Comparison of ENCODE assay signal across 21 cellular contexts in the genomic region with DNA sequence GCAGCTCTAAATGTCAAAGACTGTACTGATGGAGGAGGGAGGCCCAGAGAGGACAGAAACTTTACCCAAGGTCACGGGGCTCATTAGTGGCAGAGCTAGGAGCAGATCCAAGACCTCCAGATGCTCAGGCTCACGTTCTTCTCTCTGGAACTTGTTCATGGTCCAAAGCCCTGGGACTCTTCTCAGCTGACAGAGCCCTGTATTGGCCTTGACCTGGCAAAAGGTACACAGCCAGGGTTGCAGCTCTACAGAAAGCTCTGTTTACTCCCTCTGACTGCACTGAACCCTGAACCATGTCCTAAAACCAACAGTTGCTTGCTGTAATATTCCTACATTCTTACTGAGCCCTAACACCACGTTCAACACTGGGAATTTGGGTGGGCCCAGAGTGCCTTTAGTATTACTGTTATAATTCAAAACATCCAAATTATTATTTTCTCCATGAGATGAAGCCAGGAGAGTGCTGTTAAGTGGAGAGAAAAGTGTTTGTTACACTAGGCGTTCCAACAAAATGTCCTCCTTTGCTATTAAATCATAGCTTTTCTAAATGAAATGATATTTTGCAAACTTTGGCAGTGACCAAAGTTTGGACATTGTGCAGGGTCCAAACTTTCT.
A peak's percentile ranks its signal among the peaks of the same experiment; 100 is the strongest.
DNase-seq lines count a peak whose midpoint lies in the region; ATAC-seq and TF ChIP-seq lines count a peak whose summit lies in the region.
"Had no signal": no experiment of that assay in that cellular context is flagged by ENCODE, and none has a peak within 500 bp of the region (broad histone marks: within the 10 kb centered on the region; RNA-seq: fewer than 3 reads in every experiment).

No MANE protein-coding gene starts in this region.

- H3K4me1 ChIP-seq in DND-41 (ENCODE audit: insufficient read depth, low read length) = no peaks in the 10 kb centered on the region
- H3K4me1 ChIP-seq in subcutaneous abdominal adipose tissue (ENCODE audit: control insufficient read depth in 5 of 5, insufficient read depth in 5 of 5, low read length in 5 of 5) = peaks cover 3 to 45% (median 35%) of the 10 kb centered on the region in 5 donors

- H3K27me3 ChIP-seq in DND-41 (ENCODE audit: insufficient read depth, low read length, poor library complexity) (no peaks in the 10 kb centered on the region), subcutaneous abdominal adipose tissue (ENCODE audit: control insufficient read depth in 5 of 5, insufficient read depth in 4 of 5, low read length in 5 of 5) (no peaks in the 10 kb centered on the region)

- no peaks in the 10 kb centered on the region for H3K79me2 ChIP-seq in DND-41 (ENCODE audit: insufficient read depth, low read length)

- H4K20me1 ChIP-seq in DND-41 (ENCODE audit: insufficient read depth, low read length) = no peaks in the 10 kb centered on the region

- H3K4me3 ChIP-seq in DND-41 (ENCODE audit: low read depth in 1 of 2, low read length in 2 of 2) (no peak overlapping the region), lower leg skin (ENCODE audit: low read depth, poor library complexity, severe bottlenecking) (no peak overlapping the region), subcutaneous abdominal adipose tissue (ENCODE audit: low read depth in 1 of 5, low read length in 5 of 5) (no peak overlapping the region)
- H3K4me3 ChIP-seq: lung had no signal

- H3K27ac ChIP-seq in DND-41 (ENCODE audit: low read length) = no peak overlapping the region
- H3K27ac ChIP-seq in subcutaneous abdominal adipose tissue (ENCODE audit: low read depth, low read length) = peak overlapping the region; percentile 64

- H3K36me3 ChIP-seq in DND-41 (ENCODE audit: insufficient read depth, low read length) = no peaks in the 10 kb centered on the region
- H3K36me3 ChIP-seq in subcutaneous abdominal adipose tissue (ENCODE audit: control insufficient read depth in 5 of 5, insufficient read depth in 5 of 5, low read length in 5 of 5) = no peaks in the 10 kb centered on the region

- ATAC-seq in DND-41 (ENCODE audit: insufficient read depth, low read depth) (no peak), HG02642 (IDR thresholded peaks at IDR 0.05; ENCODE audit: poor library complexity, unreplicated experiment) (no peak)
- ATAC-seq: activated CD8-positive, alpha-beta T cell treated with anti-CD3 and anti-CD28 coated beads for 36 hours; stimulated activated effector memory CD8-positive, alpha-beta T cell treated with anti-CD3 and anti-CD28 coated beads, Interleukin-12 subunit alpha, Interleukin-12 subunit beta, amount 100 ng/mL, for 72 hours had no signal

- no peak overlapping the region for H3K4me2 ChIP-seq in DND-41 (ENCODE audit: insufficient read depth, low read length)

- intact Hi-C loops in lower leg skin (cut with DNase I; ENCODE audit: low total_unique reads) = no loop called here

- H3K9ac ChIP-seq in DND-41 (ENCODE audit: low read depth, low read length) (no peak overlapping the region), subcutaneous abdominal adipose tissue (ENCODE audit: low read length in 5 of 5) (no peak overlapping the region)

- TF ChIP-seq POLR2A in lower leg skin (IDR thresholded peaks at IDR 0.05) = no peak

- TF ChIP-seq CTCF in DND-41 (IDR thresholded peaks at IDR 0.05; ENCODE audit: borderline replicate concordance, extremely low read depth, low read length, poor library complexity, severe bottlenecking) (no peak), lower leg skin (IDR thresholded peaks at IDR 0.05) (no peak)

- WGBS in lower leg skin, 2 donors = 56 to 60% methylated on average over 4 of the region's 4 CpGs

- H3K9me3 ChIP-seq in DND-41 (ENCODE audit: insufficient read depth, low read length, severe bottlenecking) (peaks cover 2% of the 10 kb centered on the region), subcutaneous abdominal adipose tissue (ENCODE audit: control insufficient read depth in 5 of 5, low read length in 5 of 5) (no peaks in the 10 kb centered on the region)

- DNase-seq in DND-41 (no peak), fibroblast of peridontal ligament (ENCODE audit: extremely low read depth) (peak; percentile 32), lower leg skin (ENCODE audit: low spot score in 2 of 2) (peak; percentile 69 to 86), NCI-H526 treated with DMSO at 0.1 percent for 48 hours (lab: John Stamatoyannopoulos, UW) (no peak), NCI-H1694 treated with DMSO at 0.1 percent for 48 hours (lab: John Stamatoyannopoulos, UW) (no peak)
- no peak for DNase-seq in stimulated activated CD4-positive, alpha-beta T cell treated with anti-CD3 and anti-CD28 coated beads, Interleukin-12 subunit alpha, Interleukin-12 subunit beta, amount 100 ng/mL, for 4 hours
- DNase-seq: activated CD4-positive, CD25-positive, alpha-beta regulatory T cell; activated CD8-positive, alpha-beta T cell treated with anti-CD3 and anti-CD28 coated beads for 36 hours; activated naive CD4-positive, alpha-beta T cell treated with anti-CD3 and anti-CD28 coated beads for 36 hours; activated T-cell treated with anti-CD3 and anti-CD28 coated beads, Interleukin-2, amount 50 U/mL, for 24 hours; C1 segment of cervical spinal cord; Calu3; NCI-H1105; NCI-H524; nucleus accumbens; T1000; trophoblast cell had no signal

- 0 out of 2 replicates have a peak overlapping the region, but pooled peaks have one; percentile 7 for H2AFZ ChIP-seq in DND-41 (ENCODE audit: low read depth, low read length)

Comparison
In these comparisons a context has a peak if more than half of its experiments do, and no peak if none do; other contexts are left out.
1. DNase-seq: peak in fibroblast of peridontal ligament (single experiment) and lower leg skin (2 of 2); none in DND-41 (single experiment), stimulated activated CD4-positive, alpha-beta T cell treated with anti-CD3 and anti-CD28 coated beads, Interleukin-12 subunit alpha, Interleukin-12 subunit beta, amount 100 ng/mL, for 4 hours (single experiment), NCI-H526 treated with DMSO at 0.1 percent for 48 hours (single experiment) and NCI-H1694 treated with DMSO at 0.1 percent for 48 hours (single experiment).